ENCODE assay signal across 23 cellular contexts in the genomic region with DNA sequence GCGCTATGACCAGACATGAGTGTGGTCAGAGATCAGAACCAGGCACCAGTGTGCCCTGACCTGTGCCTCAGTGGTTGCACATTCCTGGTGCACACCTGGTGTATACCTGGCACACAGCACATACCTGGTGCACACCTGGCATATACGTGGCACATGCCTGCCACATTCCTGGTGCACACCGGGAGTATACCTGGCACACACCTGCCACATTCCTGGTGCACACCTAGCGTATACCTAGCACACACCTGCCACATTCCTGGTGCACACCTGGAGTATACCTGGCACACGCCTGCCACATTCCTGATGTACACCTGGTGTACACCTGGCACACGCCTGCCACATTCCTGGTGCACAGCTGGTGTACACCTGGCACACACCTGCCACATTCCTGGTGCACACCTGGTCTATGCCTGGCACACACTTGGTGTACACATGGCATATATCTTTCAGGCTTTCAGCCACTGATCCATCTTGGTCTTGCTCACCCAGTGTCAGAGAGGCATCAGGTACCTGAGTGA.
"Had no signal": no experiment of that assay in that cellular context is flagged by ENCODE, and none has a peak within 500 bp of the region (broad histone marks: within the 10 kb centered on the region; RNA-seq: fewer than 3 reads in every experiment).

No MANE protein-coding gene starts in this region.

- H3K9ac ChIP-seq: parathyroid adenoma had no signal

- H3K9me3 ChIP-seq: heart left ventricle, psoas muscle, spleen, tibial artery, upper lobe of right lung had no signal

- ATAC-seq: esophagus mucosa; heart left ventricle; left colon; left ventricle myocardium superior; naive thymus-derived CD4-positive, alpha-beta T cell; psoas muscle; sciatic nerve; stimulated activated memory B cell treated with anti-CD40 and anti-IgM and Interleukin-4, amounts not matched to agents 10 μg/mL and 1 μg/mL and 100 μg/mL, for 72 hours; upper lobe of right lung had no signal

- DNase-seq: effector memory CD4-positive, alpha-beta T cell; heart left ventricle; hippocampal formation; left colon; left ventricle myocardium superior; mesendoderm; naive thymus-derived CD4-positive, alpha-beta T cell; nucleus accumbens; psoas muscle; retina; spleen; stimulated activated CD4-positive, alpha-beta T cell treated with anti-CD3 and anti-CD28 coated beads, Interleukin-15, amount 100 ng/mL, for 24 hours; stimulated activated CD4-positive, alpha-beta T cell treated with anti-CD3 and anti-CD28 coated beads, Interleukin-1b, Interleukin-23, amount 100 ng/mL, for 48 hours; stimulated activated CD4-positive, alpha-beta T cell treated with anti-CD3 and anti-CD28 coated beads, Interleukin-4, amount 100 ng/mL, for 24 hours; tibial artery; upper lobe of right lung had no signal

- H3K27ac ChIP-seq: heart left ventricle, parathyroid adenoma, psoas muscle, spleen, tibial artery, upper lobe of right lung had no signal

- H3K36me3 ChIP-seq: heart left ventricle, spleen, tibial artery, upper lobe of right lung had no signal

- H3K4me3 ChIP-seq: heart left ventricle, lung, psoas muscle, spleen, tibial artery, upper lobe of right lung had no signal

- FAIRE-seq: endometrium, frontal cortex had no signal

- H3K4me1 ChIP-seq: parathyroid adenoma, psoas muscle, spleen, upper lobe of right lung had no signal

- H2AFZ ChIP-seq: parathyroid adenoma had no signal
